Comparison of ENCODE assay signal across 8 cellular contexts in the genomic region with DNA sequence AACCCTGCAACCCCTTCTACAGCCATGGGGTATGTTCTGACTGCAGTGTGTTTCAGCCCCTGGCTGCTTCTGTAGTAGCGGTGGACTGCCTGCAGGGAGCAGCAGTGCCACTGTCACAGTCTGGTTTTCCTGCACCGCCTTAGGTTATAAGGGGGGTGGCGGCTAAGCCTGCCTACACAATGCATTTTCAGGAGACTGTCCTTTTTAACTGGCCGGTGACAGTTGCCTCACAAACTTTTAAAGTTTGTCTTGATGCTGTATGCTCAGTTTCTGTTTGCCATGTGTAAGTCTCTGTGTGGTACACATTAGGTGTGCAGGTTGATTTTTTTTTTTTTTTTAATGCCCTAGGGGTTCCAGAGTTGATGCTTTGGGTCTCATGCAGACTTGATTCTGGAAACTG. TPM values are rescaled to one million over a fixed set of nuclear protein-coding genes. Genes with fewer than 3 reads are reported as not detected.
A peak's percentile ranks its signal among the peaks of the same experiment; 100 is the strongest.
DNase-seq lines count a peak whose midpoint lies in the region; ATAC-seq and TF ChIP-seq lines count a peak whose summit lies in the region.

No MANE protein-coding gene starts in this region.

- intact Hi-C loops in esophagus squamous epithelium (cut with DNase I) (loop anchor here (5.0 kb wide), 1 partner anchor 159 kb away; no protein-coding TSS in a partner anchor), natural killer cell (cut with micrococcal nuclease) (loop anchor here (1.0 kb wide), 1 partner anchor 158 kb away; no protein-coding TSS in a partner anchor)

- no peaks in the 10 kb centered on the region for H3K9me3 Mint-ChIP-seq in natural killer cell
- no peaks in the 10 kb centered on the region for H3K9me3 Mint-ChIP-seq in stimulated activated naive B cell treated with anti-CD40 and anti-IgM and Interleukin-4, amounts not matched to agents 10 μg/mL and 1 μg/mL and 100 μg/mL, for 72 hours

- H3K27me3 Mint-ChIP-seq in natural killer cell (ENCODE audit: low read depth in 2 of 2), result no peaks in the 10 kb centered on the region
- H3K27me3 Mint-ChIP-seq in stimulated activated naive B cell treated with anti-CD40 and anti-IgM and Interleukin-4, amounts not matched to agents 10 μg/mL and 1 μg/mL and 100 μg/mL, for 72 hours, result no peaks in the 10 kb centered on the region

- 10 to 12% methylated on average over 4 of the region's 4 CpGs for WGBS in esophagus squamous epithelium, 2 donors

- TF ChIP-seq POLR2A in esophagus squamous epithelium (IDR thresholded peaks at IDR 0.05), result no peak

- peaks cover 15% of the 10 kb centered on the region for H3K36me3 Mint-ChIP-seq in natural killer cell
- peaks cover 35 to 69% of the 10 kb centered on the region in 2 donors for H3K36me3 Mint-ChIP-seq in stimulated activated naive B cell treated with anti-CD40 and anti-IgM and Interleukin-4, amounts not matched to agents 10 μg/mL and 1 μg/mL and 100 μg/mL, for 72 hours

- DNase-seq in NCI-H446 (lab: John Stamatoyannopoulos, UW), result peak; percentile 10 to 32
- no peak for DNase-seq in NCI-H446 treated with DMSO at 0.1 percent for 48 hours (lab: John Stamatoyannopoulos, UW)
- DNase-seq in OCI-M1 (lab: John Stamatoyannopoulos, UW), result peak; percentile 88
- DNase-seq in activated T-cell treated with anti-CD3 and anti-CD28 coated beads for 48 hours (ENCODE audit: low read depth), result peak; percentile 65
- peak; percentile 7 for DNase-seq in esophagus squamous epithelium (lab: John Stamatoyannopoulos, UW)
- DNase-seq in natural killer cell, result peak; percentile 68
- DNase-seq in stimulated activated naive B cell treated with anti-CD40 and anti-IgM and Interleukin-4, amounts not matched to agents 10 μg/mL and 1 μg/mL and 100 μg/mL, for 72 hours, result peak; percentile 57

- H3K27ac Mint-ChIP-seq in natural killer cell, result no peak overlapping the region
- H3K27ac Mint-ChIP-seq in stimulated activated naive B cell treated with anti-CD40 and anti-IgM and Interleukin-4, amounts not matched to agents 10 μg/mL and 1 μg/mL and 100 μg/mL, for 72 hours, result no peak overlapping the region

- peaks cover 9 to 24% of the 10 kb centered on the region in 2 donors for H3K4me1 Mint-ChIP-seq in natural killer cell
- H3K4me1 Mint-ChIP-seq in stimulated activated naive B cell treated with anti-CD40 and anti-IgM and Interleukin-4, amounts not matched to agents 10 μg/mL and 1 μg/mL and 100 μg/mL, for 72 hours, result peaks cover 22 to 42% of the 10 kb centered on the region in 2 donors

- ATAC-seq in HG03280 (IDR thresholded peaks at IDR 0.05; ENCODE audit: unreplicated experiment) (peak; percentile 64), natural killer cell (peak; percentile 95 to 100 (median 99))
- ATAC-seq in stimulated activated naive B cell treated with anti-CD40 and anti-IgM and Interleukin-4, amounts not matched to agents 10 μg/mL and 1 μg/mL and 100 μg/mL, for 72 hours (replicated peaks), result peak; percentile 91 to 95

- H3K27me3 ChIP-seq in esophagus squamous epithelium, result no peaks in the 10 kb centered on the region

- no peak overlapping the region for H3K27ac ChIP-seq in esophagus squamous epithelium

- no peaks in the 10 kb centered on the region for H3K9me3 ChIP-seq in esophagus squamous epithelium

- no peak overlapping the region for H3K4me3 Mint-ChIP-seq in natural killer cell
- H3K4me3 Mint-ChIP-seq in stimulated activated naive B cell treated with anti-CD40 and anti-IgM and Interleukin-4, amounts not matched to agents 10 μg/mL and 1 μg/mL and 100 μg/mL, for 72 hours, result no peak overlapping the region

- peak; percentile 80 to 94 (median 86) for TF ChIP-seq CTCF in esophagus squamous epithelium (IDR thresholded peaks at IDR 0.05)
- TF ChIP-seq CTCF in natural killer cell (IDR thresholded peaks at IDR 0.05), result peak; percentile 99

- peaks cover 0 to 100% (median 24%) of the 10 kb centered on the region in 3 donors for H3K36me3 ChIP-seq in esophagus squamous epithelium

- no peak overlapping the region for H3K4me3 ChIP-seq in esophagus squamous epithelium

- H3K4me1 ChIP-seq in esophagus squamous epithelium, result no peaks in the 10 kb centered on the region

RNA-seq across cellular contexts. Expression of gene NUP214, which starts 53.0 kb away (rescaled TPM):
- total RNA-seq in esophagus squamous epithelium (10 to 100 TPM; 17.4 to 45.4 (median 31.1) TPM), natural killer cell (100 to 1,000 TPM; 125 to 133 (median 132) TPM)
